ENCODE assay signal across 22 cellular contexts in the genomic region with DNA sequence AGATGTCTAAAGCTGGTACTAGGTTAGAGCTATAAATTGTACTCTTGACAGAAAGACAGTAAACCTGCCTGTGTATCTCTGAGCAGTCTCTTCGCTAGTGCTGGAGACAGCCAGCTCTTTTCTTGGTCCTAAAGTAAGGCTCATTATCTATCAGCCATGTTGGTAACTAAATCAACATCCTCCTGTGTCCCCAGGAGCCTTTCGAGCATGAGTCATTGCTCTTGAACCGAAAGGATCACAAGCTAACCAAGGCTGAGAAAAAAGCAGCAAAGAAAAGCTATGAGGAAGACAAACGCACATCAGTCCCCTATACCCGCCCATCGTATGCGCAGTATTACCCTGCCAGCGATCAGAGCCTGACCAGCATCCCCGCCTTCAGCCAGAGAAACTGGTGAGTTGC.
"Had no signal": no experiment of that assay in that cellular context is flagged by ENCODE, and none has a peak within 500 bp of the region (broad histone marks: within the 10 kb centered on the region; RNA-seq: fewer than 3 reads in every experiment).

No MANE protein-coding gene starts in this region.

- ATAC-seq: activated T-cell treated with anti-CD3 and anti-CD28 coated beads, Interleukin-2, amount 50 U/mL, for 72 hours; body of pancreas; esophagus mucosa; natural killer cell; stimulated activated naive CD8-positive, alpha-beta T cell treated with anti-CD3 and anti-CD28 coated beads, Interleukin-15, Interleukin-2, amounts not matched to agents 100 U/mL and 50 U/mL, for 24 hours had no signal

- H3K4me3 ChIP-seq: body of pancreas, left ventricle myocardium inferior, ovary, prostate gland, upper lobe of left lung had no signal

- DNase-seq: activated CD4-positive, alpha-beta T cell treated with anti-CD3 and anti-CD28 coated beads for 4 hours; activated CD4-positive, alpha-beta T cell treated with anti-CD3 and anti-CD28 coated beads, Interleukin-2, amount 50 U/mL, for 48 hours; activated CD4-positive, CD25-positive, alpha-beta regulatory T cell; activated effector memory CD4-positive, alpha-beta T cell treated with Interleukin-2 at 50 U/mL for 16 hours; activated naive CD4-positive, alpha-beta T cell treated with anti-CD3 and anti-CD28 coated beads for 36 hours; activated naive CD8-positive, alpha-beta T cell treated with anti-CD3 and anti-CD28 coated beads, Interleukin-2, amount 10 ng/mL, durations not matched to agents 7 days and 5 days; activated T-cell treated with anti-CD3 and anti-CD28 coated beads, Interleukin-2, amount 50 U/mL, for 72 hours; amygdala; body of pancreas; effector memory CD4-positive, alpha-beta T cell; glutamatergic neuron; hippocampal formation; left ventricle myocardium inferior; midbrain; natural killer cell; ovary; stimulated activated CD4-positive, alpha-beta T cell treated with anti-CD3 and anti-CD28 coated beads, Interleukin-4, amount 100 ng/mL, for 24 hours; stimulated activated naive CD8-positive, alpha-beta T cell treated with anti-CD3 and anti-CD28 coated beads, Interleukin-15, Interleukin-2, amounts not matched to agents 100 U/mL and 50 U/mL, for 24 hours; T1000; upper lobe of left lung had no signal
